In the genomic region with DNA sequence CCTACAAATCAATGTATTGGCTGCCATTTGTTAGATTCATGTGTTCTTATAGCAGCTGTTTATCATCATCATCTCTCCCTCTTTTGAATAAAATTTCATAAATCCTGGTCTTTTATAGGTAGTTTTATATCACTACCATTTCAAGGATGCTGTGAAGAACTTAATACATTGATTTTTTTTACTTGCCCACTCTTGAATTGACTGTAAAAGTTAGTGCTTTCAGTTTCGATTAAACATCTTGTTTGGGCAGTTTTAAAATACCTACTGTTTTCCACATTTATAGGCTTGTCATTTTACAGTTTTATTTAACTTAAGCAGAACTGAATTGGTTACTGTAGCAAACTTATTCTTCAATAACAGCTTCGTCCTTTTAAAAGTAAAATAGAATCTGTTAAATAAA, we compare ENCODE assay signal across 17 cellular contexts.
"Had no signal": no experiment of that assay in that cellular context is flagged by ENCODE, and none has a peak within 500 bp of the region (broad histone marks: within the 10 kb centered on the region; RNA-seq: fewer than 3 reads in every experiment).

No MANE protein-coding gene starts in this region.

- H3K27me3 ChIP-seq: brain microvascular endothelial cell, heart right ventricle, spleen had no signal

- H3K27ac ChIP-seq: brain microvascular endothelial cell, heart right ventricle, spleen had no signal

- ATAC-seq: activated T-cell treated with anti-CD3 and anti-CD28 coated beads, Interleukin-2, amount 50 U/mL, for 72 hours; heart right ventricle; left ventricle myocardium superior; sciatic nerve; stimulated activated naive B cell treated with anti-CD40 and anti-IgM and Interleukin-4, amounts not matched to agents 10 μg/mL and 1 μg/mL and 100 μg/mL, for 72 hours had no signal

- DNase-seq: activated CD4-positive, alpha-beta T cell treated with anti-CD3 and anti-CD28 coated beads, Interleukin-2, amount 50 U/mL, for 4 hours; activated CD4-positive, CD25-positive, alpha-beta regulatory T cell treated with anti-CD3 and anti-CD28 coated beads, Interleukin-2, amount 50 U/mL, for 72 hours; activated gamma-delta T cell treated with Interleukin-2 at 50 U/mL for 16 hours; activated naive CD8-positive, alpha-beta T cell treated with anti-CD3 and anti-CD28 coated beads for 36 hours; activated T-cell treated with anti-CD3 and anti-CD28 coated beads, Interleukin-2, amount 50 U/mL, for 72 hours; brain microvascular endothelial cell; effector memory CD4-positive, alpha-beta T cell; heart right ventricle; left ventricle myocardium superior; mesendoderm; spleen; stimulated activated CD4-positive, alpha-beta T cell treated with anti-CD3 and anti-CD28 coated beads, Interleukin-2, amount 100 ng/mL, for 24 hours; stimulated activated naive B cell treated with anti-CD40 and anti-IgM and Interleukin-4, amounts not matched to agents 10 μg/mL and 1 μg/mL and 100 μg/mL, for 72 hours; substantia nigra; trophoblast cell had no signal

- H3K4me1 ChIP-seq: heart right ventricle, spleen had no signal

- H3K4me3 ChIP-seq: heart right ventricle, spleen had no signal

- H3K9me3 ChIP-seq: heart right ventricle, spleen had no signal

- FAIRE-seq: frontal cortex had no signal
